In the genomic region with DNA sequence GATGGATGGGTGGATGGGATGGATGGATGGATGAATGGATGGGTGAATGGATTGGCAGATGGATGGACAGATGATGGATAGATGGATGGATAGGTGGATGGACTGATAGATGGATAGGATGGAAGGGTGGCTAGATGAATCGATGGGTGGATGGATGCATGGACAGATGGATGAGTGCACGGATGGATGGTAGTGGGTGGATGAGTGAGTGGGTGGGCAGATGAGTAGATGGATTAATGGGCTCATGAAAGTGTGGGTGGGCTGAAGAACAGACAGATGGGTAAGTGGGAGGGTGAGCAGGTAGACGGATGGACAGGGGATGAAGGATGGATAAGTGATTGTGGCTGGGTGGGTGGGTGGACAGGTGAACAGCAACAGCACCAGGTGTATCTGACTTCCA, we compare ENCODE assay signal across 1 cellular context.
TF ChIP-seq lines count a peak whose summit lies in the region.

No MANE protein-coding gene starts in this region.

TF ChIP-seq in H1, 55 proteins besides CTCF, POLR2A, EP300 and RAD21:
- no peak for TF ChIP-seq CHD1 (IDR thresholded peaks at IDR 0.05; ENCODE audit: low read depth, low read length)
- TF ChIP-seq, protein P1, sequence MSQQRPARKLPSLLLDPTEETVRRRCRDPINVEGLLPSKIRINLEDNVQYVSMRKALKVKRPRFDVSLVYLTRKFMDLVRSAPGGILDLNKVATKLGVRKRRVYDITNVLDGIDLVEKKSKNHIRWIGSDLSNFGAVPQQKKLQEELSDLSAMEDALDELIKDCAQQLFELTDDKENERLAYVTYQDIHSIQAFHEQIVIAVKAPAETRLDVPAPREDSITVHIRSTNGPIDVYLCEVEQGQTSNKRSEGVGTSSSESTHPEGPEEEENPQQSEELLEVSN (IDR thresholded peaks at IDR 0.05) = no peak
- TF ChIP-seq BRCA1 (IDR thresholded peaks at IDR 0.05; ENCODE audit: low read depth, low read length) = no peak
- TF ChIP-seq POU5F1 (IDR thresholded peaks at IDR 0.05; ENCODE audit: low read depth, low read length) = no peak
- TF ChIP-seq CTBP2 (IDR thresholded peaks at IDR 0.05; ENCODE audit: borderline replicate concordance, insufficient read depth, insufficient read length, low read length) = no peak
- no peak for TF ChIP-seq SP4 (IDR thresholded peaks at IDR 0.05; ENCODE audit: low read length)
- TF ChIP-seq, protein P2, sequence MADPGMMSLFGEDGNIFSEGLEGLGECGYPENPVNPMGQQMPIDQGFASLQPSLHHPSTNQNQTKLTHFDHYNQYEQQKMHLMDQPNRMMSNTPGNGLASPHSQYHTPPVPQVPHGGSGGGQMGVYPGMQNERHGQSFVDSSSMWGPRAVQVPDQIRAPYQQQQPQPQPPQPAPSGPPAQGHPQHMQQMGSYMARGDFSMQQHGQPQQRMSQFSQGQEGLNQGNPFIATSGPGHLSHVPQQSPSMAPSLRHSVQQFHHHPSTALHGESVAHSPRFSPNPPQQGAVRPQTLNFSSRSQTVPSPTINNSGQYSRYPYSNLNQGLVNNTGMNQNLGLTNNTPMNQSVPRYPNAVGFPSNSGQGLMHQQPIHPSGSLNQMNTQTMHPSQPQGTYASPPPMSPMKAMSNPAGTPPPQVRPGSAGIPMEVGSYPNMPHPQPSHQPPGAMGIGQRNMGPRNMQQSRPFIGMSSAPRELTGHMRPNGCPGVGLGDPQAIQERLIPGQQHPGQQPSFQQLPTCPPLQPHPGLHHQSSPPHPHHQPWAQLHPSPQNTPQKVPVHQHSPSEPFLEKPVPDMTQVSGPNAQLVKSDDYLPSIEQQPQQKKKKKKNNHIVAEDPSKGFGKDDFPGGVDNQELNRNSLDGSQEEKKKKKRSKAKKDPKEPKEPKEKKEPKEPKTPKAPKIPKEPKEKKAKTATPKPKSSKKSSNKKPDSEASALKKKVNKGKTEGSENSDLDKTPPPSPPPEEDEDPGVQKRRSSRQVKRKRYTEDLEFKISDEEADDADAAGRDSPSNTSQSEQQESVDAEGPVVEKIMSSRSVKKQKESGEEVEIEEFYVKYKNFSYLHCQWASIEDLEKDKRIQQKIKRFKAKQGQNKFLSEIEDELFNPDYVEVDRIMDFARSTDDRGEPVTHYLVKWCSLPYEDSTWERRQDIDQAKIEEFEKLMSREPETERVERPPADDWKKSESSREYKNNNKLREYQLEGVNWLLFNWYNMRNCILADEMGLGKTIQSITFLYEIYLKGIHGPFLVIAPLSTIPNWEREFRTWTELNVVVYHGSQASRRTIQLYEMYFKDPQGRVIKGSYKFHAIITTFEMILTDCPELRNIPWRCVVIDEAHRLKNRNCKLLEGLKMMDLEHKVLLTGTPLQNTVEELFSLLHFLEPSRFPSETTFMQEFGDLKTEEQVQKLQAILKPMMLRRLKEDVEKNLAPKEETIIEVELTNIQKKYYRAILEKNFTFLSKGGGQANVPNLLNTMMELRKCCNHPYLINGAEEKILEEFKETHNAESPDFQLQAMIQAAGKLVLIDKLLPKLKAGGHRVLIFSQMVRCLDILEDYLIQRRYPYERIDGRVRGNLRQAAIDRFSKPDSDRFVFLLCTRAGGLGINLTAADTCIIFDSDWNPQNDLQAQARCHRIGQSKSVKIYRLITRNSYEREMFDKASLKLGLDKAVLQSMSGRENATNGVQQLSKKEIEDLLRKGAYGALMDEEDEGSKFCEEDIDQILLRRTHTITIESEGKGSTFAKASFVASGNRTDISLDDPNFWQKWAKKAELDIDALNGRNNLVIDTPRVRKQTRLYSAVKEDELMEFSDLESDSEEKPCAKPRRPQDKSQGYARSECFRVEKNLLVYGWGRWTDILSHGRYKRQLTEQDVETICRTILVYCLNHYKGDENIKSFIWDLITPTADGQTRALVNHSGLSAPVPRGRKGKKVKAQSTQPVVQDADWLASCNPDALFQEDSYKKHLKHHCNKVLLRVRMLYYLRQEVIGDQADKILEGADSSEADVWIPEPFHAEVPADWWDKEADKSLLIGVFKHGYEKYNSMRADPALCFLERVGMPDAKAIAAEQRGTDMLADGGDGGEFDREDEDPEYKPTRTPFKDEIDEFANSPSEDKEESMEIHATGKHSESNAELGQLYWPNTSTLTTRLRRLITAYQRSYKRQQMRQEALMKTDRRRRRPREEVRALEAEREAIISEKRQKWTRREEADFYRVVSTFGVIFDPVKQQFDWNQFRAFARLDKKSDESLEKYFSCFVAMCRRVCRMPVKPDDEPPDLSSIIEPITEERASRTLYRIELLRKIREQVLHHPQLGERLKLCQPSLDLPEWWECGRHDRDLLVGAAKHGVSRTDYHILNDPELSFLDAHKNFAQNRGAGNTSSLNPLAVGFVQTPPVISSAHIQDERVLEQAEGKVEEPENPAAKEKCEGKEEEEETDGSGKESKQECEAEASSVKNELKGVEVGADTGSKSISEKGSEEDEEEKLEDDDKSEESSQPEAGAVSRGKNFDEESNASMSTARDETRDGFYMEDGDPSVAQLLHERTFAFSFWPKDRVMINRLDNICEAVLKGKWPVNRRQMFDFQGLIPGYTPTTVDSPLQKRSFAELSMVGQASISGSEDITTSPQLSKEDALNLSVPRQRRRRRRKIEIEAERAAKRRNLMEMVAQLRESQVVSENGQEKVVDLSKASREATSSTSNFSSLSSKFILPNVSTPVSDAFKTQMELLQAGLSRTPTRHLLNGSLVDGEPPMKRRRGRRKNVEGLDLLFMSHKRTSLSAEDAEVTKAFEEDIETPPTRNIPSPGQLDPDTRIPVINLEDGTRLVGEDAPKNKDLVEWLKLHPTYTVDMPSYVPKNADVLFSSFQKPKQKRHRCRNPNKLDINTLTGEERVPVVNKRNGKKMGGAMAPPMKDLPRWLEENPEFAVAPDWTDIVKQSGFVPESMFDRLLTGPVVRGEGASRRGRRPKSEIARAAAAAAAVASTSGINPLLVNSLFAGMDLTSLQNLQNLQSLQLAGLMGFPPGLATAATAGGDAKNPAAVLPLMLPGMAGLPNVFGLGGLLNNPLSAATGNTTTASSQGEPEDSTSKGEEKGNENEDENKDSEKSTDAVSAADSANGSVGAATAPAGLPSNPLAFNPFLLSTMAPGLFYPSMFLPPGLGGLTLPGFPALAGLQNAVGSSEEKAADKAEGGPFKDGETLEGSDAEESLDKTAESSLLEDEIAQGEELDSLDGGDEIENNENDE (IDR thresholded peaks at IDR 0.05; ENCODE audit: insufficient replicate concordance, low read length) = no peak
- TF ChIP-seq, protein P3, sequence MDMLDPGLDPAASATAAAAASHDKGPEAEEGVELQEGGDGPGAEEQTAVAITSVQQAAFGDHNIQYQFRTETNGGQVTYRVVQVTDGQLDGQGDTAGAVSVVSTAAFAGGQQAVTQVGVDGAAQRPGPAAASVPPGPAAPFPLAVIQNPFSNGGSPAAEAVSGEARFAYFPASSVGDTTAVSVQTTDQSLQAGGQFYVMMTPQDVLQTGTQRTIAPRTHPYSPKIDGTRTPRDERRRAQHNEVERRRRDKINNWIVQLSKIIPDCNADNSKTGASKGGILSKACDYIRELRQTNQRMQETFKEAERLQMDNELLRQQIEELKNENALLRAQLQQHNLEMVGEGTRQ (IDR thresholded peaks at IDR 0.05; ENCODE audit: low read length) = no peak
- TF ChIP-seq TAF7 (optimal IDR thresholded peaks at IDR 0.05; ENCODE audit: borderline replicate concordance, low read depth, low read length) = no peak
